ENCODE assay signal across 8 cellular contexts in the genomic region with DNA sequence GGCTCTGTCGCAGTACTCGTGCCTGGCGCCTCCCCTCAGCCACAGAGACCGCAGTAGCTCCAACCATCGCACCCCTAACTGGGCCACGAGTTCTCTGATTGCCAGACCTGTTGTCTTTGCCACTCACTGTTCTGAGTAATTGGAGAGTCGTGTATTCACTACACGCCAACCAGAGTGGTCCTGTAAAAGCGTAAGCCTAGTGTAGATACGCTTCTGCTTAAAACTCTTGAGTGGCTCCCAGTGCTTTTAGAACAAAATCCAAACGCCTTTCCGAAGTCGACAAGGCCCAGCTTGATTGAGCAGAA. TPM values are rescaled to one million over a fixed set of nuclear protein-coding genes. Genes with fewer than 3 reads are reported as not detected.
DNase-seq lines count a peak whose midpoint lies in the region; FAIRE-seq and TF ChIP-seq lines count a peak whose summit lies in the region.

No MANE protein-coding gene starts in this region.

- H3K4me3 ChIP-seq in HUES6 (ENCODE audit: low read depth, low read length): peak overlapping the region; percentile 89
- H3K4me3 ChIP-seq in keratinocyte (ENCODE audit: control insufficient read depth in 2 of 3, extremely low read depth in 1 of 3, insufficient read depth in 2 of 3, low read depth in 1 of 3, low read length in 3 of 3): peak overlapping the region; percentile 92 to 98 (median 95)
- peak overlapping the region; percentile 66 to 99 (median 92) for H3K4me3 ChIP-seq in stomach

- TF ChIP-seq CTCF in C4-2B (conservative IDR thresholded peaks at IDR 0.05) (no peak), keratinocyte (optimal IDR thresholded peaks at IDR 0.05 in 1 of 3, IDR thresholded peaks at IDR 0.05 in 1 of 3, conservative IDR thresholded peaks at IDR 0.05 in 1 of 3; ENCODE audit: extremely low read depth in 1 of 3, insufficient read depth in 2 of 3, low read length in 3 of 3) (no peak), stomach (IDR thresholded peaks at IDR 0.05) (no peak)

- DNase-seq in activated T-helper 1 cell treated with anti-CD3 and anti-CD28 coated beads, Interleukin-12 subunit alpha, Interleukin-12 subunit beta, Interleukin-2, Interleukin-4 antibody, amounts not matched to agents 30 ng/mL and 10 ng/mL and 1 ng/mL, durations not matched to agents 14 hours and 24 hours and 36 hours (ENCODE audit: low spot score): no peak
- no peak for DNase-seq in keratinocyte (ENCODE audit: low read depth, low spot score)
- DNase-seq in stomach: no peak
- DNase-seq in effector CD8-positive, alpha-beta T cell (lab: John Stamatoyannopoulos, UW): no peak
- DNase-seq in stimulated activated CD4-positive, alpha-beta T cell treated with anti-CD3 and anti-CD28 coated beads, Interleukin-15, amount 100 ng/mL, for 24 hours: no peak
- no peak for DNase-seq in NCI-H2171 treated with DMSO at 0.1 percent for 48 hours (lab: John Stamatoyannopoulos, UW)

- peaks cover 44% of the 10 kb centered on the region for H3K4me1 Mint-ChIP-seq in activated T-helper 1 cell treated with anti-CD3 and anti-CD28 coated beads, Interleukin-12 subunit alpha, Interleukin-12 subunit beta, Interleukin-2, Interleukin-4 antibody, amounts not matched to agents 30 ng/mL and 10 ng/mL and 1 ng/mL, durations not matched to agents 14 hours and 24 hours and 36 hours (ENCODE audit: low read depth)

- WGBS in stomach, 5 donors: 0 to 1% (median 1%) methylated on average over 8 to 13 of the region's 13 CpGs

- peaks cover 47% of the 10 kb centered on the region for H3K79me2 ChIP-seq in keratinocyte (ENCODE audit: control insufficient read depth, insufficient read depth, low read length)

- intact Hi-C loops in activated T-helper 1 cell treated with anti-CD3 and anti-CD28 coated beads, Interleukin-12 subunit alpha, Interleukin-12 subunit beta, Interleukin-2, Interleukin-4 antibody, amounts not matched to agents 30 ng/mL and 10 ng/mL and 1 ng/mL, durations not matched to agents 14 hours and 24 hours and 36 hours (cut with micrococcal nuclease): loop anchor here (1.0 to 10.0 kb wide), 6 partner anchors 8 to 466 kb away; a partner anchor contains a TSS
- intact Hi-C loops in stomach (cut with DNase I; ENCODE audit: low total_unique reads): no loop called here

- TF ChIP-seq EP300 in stomach (IDR thresholded peaks at IDR 0.05): no peak

- H3K9me3 Mint-ChIP-seq in activated T-helper 1 cell treated with anti-CD3 and anti-CD28 coated beads, Interleukin-12 subunit alpha, Interleukin-12 subunit beta, Interleukin-2, Interleukin-4 antibody, amounts not matched to agents 30 ng/mL and 10 ng/mL and 1 ng/mL, durations not matched to agents 14 hours and 24 hours and 36 hours: no peaks in the 10 kb centered on the region

- peak overlapping the region; percentile 99 for H3K4me3 Mint-ChIP-seq in activated T-helper 1 cell treated with anti-CD3 and anti-CD28 coated beads, Interleukin-12 subunit alpha, Interleukin-12 subunit beta, Interleukin-2, Interleukin-4 antibody, amounts not matched to agents 30 ng/mL and 10 ng/mL and 1 ng/mL, durations not matched to agents 14 hours and 24 hours and 36 hours

- H3K36me3 Mint-ChIP-seq in activated T-helper 1 cell treated with anti-CD3 and anti-CD28 coated beads, Interleukin-12 subunit alpha, Interleukin-12 subunit beta, Interleukin-2, Interleukin-4 antibody, amounts not matched to agents 30 ng/mL and 10 ng/mL and 1 ng/mL, durations not matched to agents 14 hours and 24 hours and 36 hours (ENCODE audit: low read depth): peaks cover 29% of the 10 kb centered on the region

- TF ChIP-seq POLR2A in stomach (IDR thresholded peaks at IDR 0.05): no peak

- no peaks in the 10 kb centered on the region for H3K27me3 ChIP-seq in HUES6 (ENCODE audit: control insufficient read depth, insufficient read depth, low read length)
- H3K27me3 ChIP-seq in keratinocyte (ENCODE audit: control insufficient read depth, extremely low read depth, insufficient read depth, low read length): no peaks in the 10 kb centered on the region
- no peaks in the 10 kb centered on the region for H3K27me3 ChIP-seq in stomach

- H4K20me1 ChIP-seq in keratinocyte (ENCODE audit: control insufficient read depth, extremely low read depth, insufficient read depth, low read length): no peaks in the 10 kb centered on the region

- no peaks in the 10 kb centered on the region for H3K27me3 Mint-ChIP-seq in activated T-helper 1 cell treated with anti-CD3 and anti-CD28 coated beads, Interleukin-12 subunit alpha, Interleukin-12 subunit beta, Interleukin-2, Interleukin-4 antibody, amounts not matched to agents 30 ng/mL and 10 ng/mL and 1 ng/mL, durations not matched to agents 14 hours and 24 hours and 36 hours (ENCODE audit: insufficient read depth)

- H3K4me1 ChIP-seq in HUES6 (ENCODE audit: control insufficient read depth, insufficient read depth, low read length) (peaks cover 4% of the 10 kb centered on the region; the same call in 1 of the 2 replicates), keratinocyte (ENCODE audit: control insufficient read depth, extremely low read depth, insufficient read depth, low read length) (peaks cover 15% of the 10 kb centered on the region), stomach (peaks cover 24 to 59% (median 41%) of the 10 kb centered on the region in 4 donors)

- H3K36me3 ChIP-seq in HUES6 (ENCODE audit: control insufficient read depth, insufficient read depth, low read length) (peaks cover 34% of the 10 kb centered on the region), keratinocyte (ENCODE audit: control insufficient read depth in 2 of 2, extremely low read depth in 1 of 2, insufficient read depth in 2 of 2, low read length in 2 of 2) (peaks cover 2 to 17% of the 10 kb centered on the region in 2 experiments), stomach (peaks cover 15 to 57% (median 51%) of the 10 kb centered on the region in 4 donors)

- peak overlapping the region; percentile 70 for H2AFZ ChIP-seq in keratinocyte (ENCODE audit: control insufficient read depth, low read length)

- H3K9ac ChIP-seq in HUES6 (ENCODE audit: low read length) (peak overlapping the region; percentile 87), keratinocyte (ENCODE audit: control insufficient read depth, extremely low read depth, insufficient read depth, low read length) (peak overlapping the region; percentile 83)

- FAIRE-seq in keratinocyte (lab: Jason Lieb, UNC): no peak

- dilution Hi-C loops in keratinocyte (cut with MboI; ENCODE audit: extremely low pct_ligation_motif_present, low sequenced_read_pairs): no loop called here

- H3K9me3 ChIP-seq in HUES6 (ENCODE audit: control insufficient read depth, insufficient read depth, low read depth, low read length): no peaks in the 10 kb centered on the region
- no peaks in the 10 kb centered on the region for H3K9me3 ChIP-seq in keratinocyte (ENCODE audit: control insufficient read depth, low read depth, low read length)
- H3K9me3 ChIP-seq in stomach: no peaks in the 10 kb centered on the region

- peak overlapping the region; percentile 95 for H3K27ac ChIP-seq in C4-2B
- peak overlapping the region; percentile 72 for H3K27ac ChIP-seq in HUES6 (ENCODE audit: low read depth, low read length)
- H3K27ac ChIP-seq in keratinocyte (ENCODE audit: control insufficient read depth, insufficient read depth, low read length): peak overlapping the region; percentile 57
- peak overlapping the region; percentile 81 to 95 (median 88) for H3K27ac ChIP-seq in stomach

- peak overlapping the region; percentile 98 for H3K4me2 ChIP-seq in keratinocyte (ENCODE audit: control insufficient read depth, extremely low read depth, insufficient read depth, low read depth, low read length)

- peak overlapping the region; percentile 98 for H3K27ac Mint-ChIP-seq in activated T-helper 1 cell treated with anti-CD3 and anti-CD28 coated beads, Interleukin-12 subunit alpha, Interleukin-12 subunit beta, Interleukin-2, Interleukin-4 antibody, amounts not matched to agents 30 ng/mL and 10 ng/mL and 1 ng/mL, durations not matched to agents 14 hours and 24 hours and 36 hours

- H3K9me1 ChIP-seq in keratinocyte (ENCODE audit: control insufficient read depth, extremely low read depth, insufficient read depth, low read length): peaks cover 3% of the 10 kb centered on the region

RNA-seq across cellular contexts. Expression of a gene that starts 0.4 kb away (rescaled TPM):
- 80.6 and 85.2 TPM in 2 replicates for total RNA-seq in activated T-helper 1 cell treated with anti-CD3 and anti-CD28 coated beads, Interleukin-12 subunit alpha, Interleukin-12 subunit beta, Interleukin-2, Interleukin-4 antibody, amounts not matched to agents 30 ng/mL and 10 ng/mL and 1 ng/mL, durations not matched to agents 14 hours and 24 hours and 36 hours
- polyA plus RNA-seq in keratinocyte (25.8 to 30.2 TPM (median 27.4 TPM) in 3 replicates), stomach (10 to 100 TPM; 22.4 to 30.2 (median 28.6) TPM)
- polyA plus RNA-seq in keratinocyte (2011; ENCODE audit: low read depth): 23.5 TPM
- 12.3 and 14.4 TPM in 2 replicates for polyA plus RNA-seq in keratinocyte (2011; cell fraction: cytosol; rRNA removed)
- 58.2 and 68.9 TPM in 2 replicates for polyA plus RNA-seq in keratinocyte (2011; cell fraction: nucleus; rRNA removed)
- polyA plus RNA-seq in keratinocyte (2012; ENCODE audit: low replicate concordance): 17.3 and 22.9 TPM in 2 replicates
- 33.4 to 44.0 TPM (median 35.0 TPM) in 3 replicates for polyA minus RNA-seq in keratinocyte
- 39.1 TPM for polyA minus RNA-seq in keratinocyte (2011; cell fraction: cytosol; rRNA and poly(A)+ RNA removed)
- 24.9 and 36.1 TPM in 2 replicates for polyA minus RNA-seq in keratinocyte (2011; cell fraction: nucleus; rRNA and poly(A)+ RNA removed)
- 10 to 100 TPM; 24.9 to 88.8 (median 48.3) TPM for total RNA-seq in stomach

RNA-seq across cellular contexts. Expression of a gene that starts 0.5 kb away (rescaled TPM):
- total RNA-seq in activated T-helper 1 cell treated with anti-CD3 and anti-CD28 coated beads, Interleukin-12 subunit alpha, Interleukin-12 subunit beta, Interleukin-2, Interleukin-4 antibody, amounts not matched to agents 30 ng/mL and 10 ng/mL and 1 ng/mL, durations not matched to agents 14 hours and 24 hours and 36 hours: 26.5 and 27.6 TPM in 2 replicates
- polyA plus RNA-seq in keratinocyte (9.5 to 12.6 TPM (median 9.8 TPM) in 3 replicates), stomach (1 to 10 TPM; 4.7 to 5.7 (median 5.7) TPM)
- polyA plus RNA-seq in keratinocyte (2011; ENCODE audit: low read depth): 36.8 TPM
- 6.5 and 7.8 TPM in 2 replicates for polyA plus RNA-seq in keratinocyte (2011; cell fraction: cytosol; rRNA removed)
- polyA plus RNA-seq in keratinocyte (2011; cell fraction: nucleus; rRNA removed): 13.1 and 14.7 TPM in 2 replicates
- 8.5 and 11.8 TPM in 2 replicates for polyA plus RNA-seq in keratinocyte (2012; ENCODE audit: low replicate concordance)
- polyA minus RNA-seq in keratinocyte: 3.0 to 7.2 TPM (median 5.6 TPM) in 3 replicates
- 3.5 TPM for polyA minus RNA-seq in keratinocyte (2011; cell fraction: cytosol; rRNA and poly(A)+ RNA removed)
- polyA minus RNA-seq in keratinocyte (2011; cell fraction: nucleus; rRNA and poly(A)+ RNA removed): 4.0 and 5.4 TPM in 2 replicates
- total RNA-seq in stomach: 10 to 100 TPM; 12.3 to 41.4 (median 16.7) TPM

RNA-seq across cellular contexts. Expression of a gene that starts 46.9 kb away (rescaled TPM):
- total RNA-seq in activated T-helper 1 cell treated with anti-CD3 and anti-CD28 coated beads, Interleukin-12 subunit alpha, Interleukin-12 subunit beta, Interleukin-2, Interleukin-4 antibody, amounts not matched to agents 30 ng/mL and 10 ng/mL and 1 ng/mL, durations not matched to agents 14 hours and 24 hours and 36 hours: 139 and 143 TPM in 2 replicates
- polyA plus RNA-seq in keratinocyte: 35.0 to 45.9 TPM (median 43.4 TPM) in 3 replicates
- 11.6 TPM for polyA plus RNA-seq in keratinocyte (2011; ENCODE audit: low read depth)
- 15.5 and 20.5 TPM in 2 replicates for polyA plus RNA-seq in keratinocyte (2011; cell fraction: cytosol; rRNA removed)
- polyA plus RNA-seq in keratinocyte (2011; cell fraction: nucleus; rRNA removed): 113 and 126 TPM in 2 replicates
- 13.9 and 24.3 TPM in 2 replicates for polyA plus RNA-seq in keratinocyte (2012; ENCODE audit: low replicate concordance)
- polyA minus RNA-seq in keratinocyte: 85.4 to 135 TPM (median 106 TPM) in 3 replicates
- 28.0 TPM for polyA minus RNA-seq in keratinocyte (2011; cell fraction: cytosol; rRNA and poly(A)+ RNA removed)
- polyA minus RNA-seq in keratinocyte (2011; cell fraction: nucleus; rRNA and poly(A)+ RNA removed): 70.1 and 116 TPM in 2 replicates
- 10 to 100 TPM; 11.9 to 66.1 (median 17.2) TPM for total RNA-seq in stomach
- 1 to 10 TPM; 2.9 to 6.0 (median 4.2) TPM for polyA plus RNA-seq in stomach
